8 cellular contexts compared by ENCODE assay signal in genomic region chr5:141564216-141564692, GRCh38.
DNase-seq lines count a peak whose midpoint lies in the region; ATAC-seq, FAIRE-seq and TF ChIP-seq lines count a peak whose summit lies in the region.

No MANE protein-coding gene starts in this region.

- in situ Hi-C loops in T47D (cut with HindIII; ENCODE audit: low pct_unique_long_range_greater_than_20kb, low sequenced_read_pairs) = no loop called here

- ATAC-seq in GM18870 (IDR thresholded peaks at IDR 0.05; ENCODE audit: unreplicated experiment) (peak; percentile 90), HG03108 (IDR thresholded peaks at IDR 0.05; ENCODE audit: unreplicated experiment) (peak; percentile 88)

- peak; percentile 99 for FAIRE-seq in islet of Langerhans (lab: Jason Lieb, UNC)

- DNase-seq in AG09319 (ENCODE audit: extremely low read depth, low read depth) (peak; percentile 89), NCI-H2107 treated with DMSO at 0.1 percent for 48 hours (lab: John Stamatoyannopoulos, UW; ENCODE audit: unreplicated experiment) (peak; percentile 89), UCSD-AML1 (lab: John Stamatoyannopoulos, UW; ENCODE audit: unreplicated experiment) (peak; percentile 14), T47D (ENCODE audit: low read depth in 1 of 2, low spot score in 1 of 2) (peak; percentile 26 to 99)
- DNase-seq in stimulated activated CD4-positive, alpha-beta T cell treated with anti-CD3 and anti-CD28 coated beads, Interleukin-15, amount 100 ng/mL, for 1 hour (ENCODE audit: low read depth in 1 of 2, low spot score in 1 of 2) = peak; percentile 16

- TF ChIP-seq CTCF in AG09319 (IDR thresholded peaks at IDR 0.05; ENCODE audit: low read depth, low read length) = peak; percentile 79

Comparison
In these comparisons a context has a peak if more than half of its experiments do, and no peak if none do; other contexts are left out.
1. Peak in every context shown above with its lines: DNase-seq and ATAC-seq.
2. DNase-seq: peak in every context shown above with its lines; median percentile 89 in AG09319; 89 in NCI-H2107 treated with DMSO at 0.1 percent for 48 hours; 62 in T47D; 16 in stimulated activated CD4-positive, alpha-beta T cell treated with anti-CD3 and anti-CD28 coated beads, Interleukin-15, amount 100 ng/mL, for 1 hour; 14 in UCSD-AML1.